10 cellular contexts compared by ENCODE assay signal in genomic region chr12:121239704-121240420, GRCh38. TPM values are rescaled to one million over a fixed set of nuclear protein-coding genes. Genes with fewer than 3 reads are reported as not detected.
DNase-seq lines count a peak whose midpoint lies in the region; ATAC-seq and TF ChIP-seq lines count a peak whose summit lies in the region.
"Had no signal": no experiment of that assay in that cellular context is flagged by ENCODE, and none has a peak within 500 bp of the region (broad histone marks: within the 10 kb centered on the region; RNA-seq: fewer than 3 reads in every experiment).

No MANE protein-coding gene starts in this region.

- H3K4me3 ChIP-seq in CD8-positive, alpha-beta memory T cell (ENCODE audit: low read length): no peak overlapping the region
- H3K4me3 ChIP-seq in NB4 (ENCODE audit: low read depth, low read length) (peak overlapping the region; percentile 18), prostate gland (no peak overlapping the region)

- DNase-seq in CD8-positive, alpha-beta memory T cell: no peak
- DNase-seq in NB4 (ENCODE audit: low read depth) (peak; percentile 56), caudate nucleus (lab: John Stamatoyannopoulos, UW) (no peak), prostate gland (ENCODE audit: low spot score) (no peak), nucleus accumbens (lab: John Stamatoyannopoulos, UW) (no peak), NCI-H2081 (lab: John Stamatoyannopoulos, UW) (no peak), EL (no peak)
- DNase-seq: NCI-H187 treated with DMSO at 0.1 percent for 48 hours, SHP77 treated with DMSO at 0.1 percent for 48 hours had no signal

- H3K4me1 Mint-ChIP-seq in CD8-positive, alpha-beta memory T cell: peaks cover 31 to 52% (median 35%) of the 10 kb centered on the region in 3 donors

- no peaks in the 10 kb centered on the region for H3K9me3 ChIP-seq in CD8-positive, alpha-beta memory T cell (ENCODE audit: low read length)
- no peaks in the 10 kb centered on the region for H3K9me3 ChIP-seq in prostate gland

- CTCF ChIA-PET in CD8-positive, alpha-beta memory T cell (lab: Charles Lee): interaction anchor here (1.0 to 3.4 kb wide), 7 partner anchors 9 to 180 kb away, joined by 3 to 27 read pairs (median 5); no protein-coding TSS in a partner anchor

- POLR2A ChIA-PET in CD8-positive, alpha-beta memory T cell (lab: Charles Lee): interaction anchor here (0.6 to 3.9 kb wide), 4 partner anchors 12 to 30 kb away, joined by 3 to 14 read pairs (median 3); no protein-coding TSS in a partner anchor

- TF ChIP-seq POLR2A in NB4 (IDR thresholded peaks at IDR 0.05; ENCODE audit: extremely low read depth, insufficient read length): no peak
- no peak for TF ChIP-seq POLR2A in prostate gland (IDR thresholded peaks at IDR 0.05)

- H3K27me3 Mint-ChIP-seq in CD8-positive, alpha-beta memory T cell: no peaks in the 10 kb centered on the region

- H3K36me3 ChIP-seq in CD8-positive, alpha-beta memory T cell (ENCODE audit: insufficient read depth, low read length): peaks cover 1% of the 10 kb centered on the region
- no peaks in the 10 kb centered on the region for H3K36me3 ChIP-seq in prostate gland

- H3K9me3 Mint-ChIP-seq in CD8-positive, alpha-beta memory T cell: no peaks in the 10 kb centered on the region

- peak overlapping the region; percentile 49 for H3K27ac ChIP-seq in CD8-positive, alpha-beta memory T cell (ENCODE audit: low read depth, low read length)
- H3K27ac ChIP-seq in caudate nucleus (ENCODE audit: low read depth, low read length): peak overlapping the region; percentile 82
- peak overlapping the region; percentile 51 to 57 for H3K27ac ChIP-seq in prostate gland

- peaks cover 37% of the 10 kb centered on the region for H3K4me1 ChIP-seq in CD8-positive, alpha-beta memory T cell (ENCODE audit: insufficient read depth, low read length)
- peaks cover 7% of the 10 kb centered on the region for H3K4me1 ChIP-seq in prostate gland (replicated peaks)

- ATAC-seq in HG02852 (IDR thresholded peaks at IDR 0.05; ENCODE audit: unreplicated experiment): no peak

- peak overlapping the region; percentile 67 to 96 (median 88) for H3K4me3 Mint-ChIP-seq in CD8-positive, alpha-beta memory T cell

- no peaks in the 10 kb centered on the region for H3K27me3 ChIP-seq in CD8-positive, alpha-beta memory T cell (ENCODE audit: insufficient read depth, low read length, poor library complexity, severe bottlenecking)
- H3K27me3 ChIP-seq in prostate gland (replicated peaks; ENCODE audit: insufficient read depth): no peaks in the 10 kb centered on the region

- peaks cover 0 to 30% (median 5%) of the 10 kb centered on the region in 3 donors for H3K36me3 Mint-ChIP-seq in CD8-positive, alpha-beta memory T cell

- TF ChIP-seq CTCF in NB4 (IDR thresholded peaks at IDR 0.05; ENCODE audit: low read depth, low read length) (no peak), prostate gland (IDR thresholded peaks at IDR 0.05) (no peak)

- intact Hi-C loops in prostate gland (cut with DNase I): no loop called here

- peak overlapping the region; percentile 98 to 100 (median 99) for H3K27ac Mint-ChIP-seq in CD8-positive, alpha-beta memory T cell

- 64% methylated on average over 12 of the region's 12 CpGs for WGBS in prostate gland

RNA-seq across cellular contexts. Expression of gene P2RX4, which starts 29.9 kb away (rescaled TPM):
- total RNA-seq in CD8-positive, alpha-beta memory T cell: 10 to 100 TPM; 39.2 to 40.3 TPM
- polyA plus RNA-seq in CD8-positive, alpha-beta memory T cell: 27.0 TPM
- 100 to 1,000 TPM in 1 of 2 donors, 10 to 100 TPM in 1; 63.2 to 103 TPM for total RNA-seq in prostate gland

RNA-seq across cellular contexts. Expression of gene CAMKK2, which starts 56.6 kb away (rescaled TPM):
- 10 to 100 TPM; 35.9 to 37.5 TPM for total RNA-seq in CD8-positive, alpha-beta memory T cell
- polyA plus RNA-seq in CD8-positive, alpha-beta memory T cell: 17.0 TPM
- 10 to 100 TPM; 26.9 to 52.2 TPM for total RNA-seq in prostate gland
